In genomic region chrX:640641-641040, GRCh38 we compare ENCODE assay signal across 1 cellular context.
TF ChIP-seq lines count a peak whose summit lies in the region.

No MANE protein-coding gene starts in this region.

TF ChIP-seq in H1, 55 proteins besides CTCF, POLR2A, EP300 and RAD21:
- TF ChIP-seq EZH2 (IDR thresholded peaks at IDR 0.05; ENCODE audit: low read depth, low read length, severe bottlenecking), result peak; percentile 14
- TF ChIP-seq YY1 (IDR thresholded peaks at IDR 0.05; ENCODE audit: low read depth, low read length), result no peak
- TF ChIP-seq RXRA (IDR thresholded peaks at IDR 0.05; ENCODE audit: insufficient read depth, low read depth, low read length), result no peak
- no peak for TF ChIP-seq RFX5 (IDR thresholded peaks at IDR 0.05; ENCODE audit: borderline replicate concordance, low read depth, low read length)
- no peak for TF ChIP-seq E2F6 (IDR thresholded peaks at IDR 0.05)
- no peak for TF ChIP-seq CREB1 (IDR thresholded peaks at IDR 0.05)
- peak; percentile 26 for TF ChIP-seq SUZ12 (IDR thresholded peaks at IDR 0.05; ENCODE audit: low read length)
